In genomic region chr7:27185708-27186449, GRCh38 we compare ENCODE assay signal across 9 cellular contexts. TPM values are rescaled to one million over a fixed set of nuclear protein-coding genes. Genes with fewer than 3 reads are reported as not detected.
DNase-seq lines count a peak whose midpoint lies in the region; ATAC-seq and TF ChIP-seq lines count a peak whose summit lies in the region.
"Had no signal": no experiment of that assay in that cellular context is flagged by ENCODE, and none has a peak within 500 bp of the region (broad histone marks: within the 10 kb centered on the region; RNA-seq: fewer than 3 reads in every experiment).

No MANE protein-coding gene starts in this region.

- ATAC-seq in upper lobe of right lung (no peak), GM18520 (IDR thresholded peaks at IDR 0.05; ENCODE audit: unreplicated experiment) (no peak)
- ATAC-seq: Right ventricle myocardium inferior had no signal

- no peak overlapping the region for H3K4me3 ChIP-seq in upper lobe of right lung

- H3K9me3 Mint-ChIP-seq in activated naive CD4-positive, alpha-beta T cell treated with anti-CD3 and anti-CD28 coated beads, Interleukin-2, amount 10 ng/mL, durations not matched to agents 7 days and 5 days, result no peaks in the 10 kb centered on the region

- H3K27me3 Mint-ChIP-seq in activated naive CD4-positive, alpha-beta T cell treated with anti-CD3 and anti-CD28 coated beads, Interleukin-2, amount 10 ng/mL, durations not matched to agents 7 days and 5 days, result peaks cover 100% of the 10 kb centered on the region

- H3K36me3 Mint-ChIP-seq in activated naive CD4-positive, alpha-beta T cell treated with anti-CD3 and anti-CD28 coated beads, Interleukin-2, amount 10 ng/mL, durations not matched to agents 7 days and 5 days, result peaks cover 19% of the 10 kb centered on the region

- peak; percentile 26 for DNase-seq in activated T-cell treated with anti-CD3 and anti-CD28 coated beads, Interleukin-2, amount 50 U/mL, for 1 hour
- DNase-seq in activated T-cell treated with anti-CD3 and anti-CD28 coated beads for 4 hours, result no peak
- DNase-seq in activated naive CD4-positive, alpha-beta T cell treated with anti-CD3 and anti-CD28 coated beads, Interleukin-2, amount 10 ng/mL, durations not matched to agents 7 days and 5 days, result peak; percentile 20
- DNase-seq in mesenteric fat pad (ENCODE audit: low spot score), result peak; percentile 83
- DNase-seq in upper lobe of right lung, result peak; percentile 31
- no peak for DNase-seq in NCI-H524 (lab: John Stamatoyannopoulos, UW)
- DNase-seq in cortex of kidney (lab: John Stamatoyannopoulos, UW), result no peak

- H3K27me3 ChIP-seq in upper lobe of right lung, result peaks cover 100% of the 10 kb centered on the region

- CTCF ChIA-PET in activated naive CD4-positive, alpha-beta T cell treated with anti-CD3 and anti-CD28 coated beads, Interleukin-2, amount 10 ng/mL, durations not matched to agents 7 days and 5 days (lab: Charles Lee), result interaction anchor here (2.7 kb wide), 1 partner anchor 10 kb away, joined by 11 read pairs; no protein-coding TSS in a partner anchor

- H3K27ac ChIP-seq in upper lobe of right lung, result no peak overlapping the region

- H3K9me3 ChIP-seq in upper lobe of right lung, result no peaks in the 10 kb centered on the region

- no peaks in the 10 kb centered on the region for H3K36me3 ChIP-seq in upper lobe of right lung

- H3K4me1 ChIP-seq in upper lobe of right lung, result peaks cover 41% of the 10 kb centered on the region

- H3K4me1 Mint-ChIP-seq in activated naive CD4-positive, alpha-beta T cell treated with anti-CD3 and anti-CD28 coated beads, Interleukin-2, amount 10 ng/mL, durations not matched to agents 7 days and 5 days, result peaks cover 42% of the 10 kb centered on the region

- intact Hi-C loops in upper lobe of right lung (cut with DNase I), result no loop called here

- TF ChIP-seq CTCF in upper lobe of right lung (IDR thresholded peaks at IDR 0.05), result no peak

- H3K4me3 Mint-ChIP-seq in activated naive CD4-positive, alpha-beta T cell treated with anti-CD3 and anti-CD28 coated beads, Interleukin-2, amount 10 ng/mL, durations not matched to agents 7 days and 5 days, result peak overlapping the region; percentile 51

- H3K27ac Mint-ChIP-seq in activated naive CD4-positive, alpha-beta T cell treated with anti-CD3 and anti-CD28 coated beads, Interleukin-2, amount 10 ng/mL, durations not matched to agents 7 days and 5 days, result peak overlapping the region; percentile 86

RNA-seq across cellular contexts. Expression of gene HOXA11, which starts 0.8 kb away (rescaled TPM):
- 6.1 TPM for total RNA-seq in mesenteric fat pad
- not detected for total RNA-seq in upper lobe of right lung
- total RNA-seq: Right ventricle myocardium inferior had no signal

RNA-seq across cellular contexts. Expression of gene HOXA10, which starts 11.8 kb away (rescaled TPM):
- total RNA-seq in mesenteric fat pad (19.7 TPM), upper lobe of right lung (0.38 TPM)
- total RNA-seq: Right ventricle myocardium inferior had no signal

RNA-seq across cellular contexts. Expression of gene HOXA13, which starts 14.0 kb away (rescaled TPM):
- total RNA-seq in mesenteric fat pad (1.9 TPM), upper lobe of right lung (not detected)
- total RNA-seq: Right ventricle myocardium inferior had no signal

RNA-seq across cellular contexts. Expression of gene HOXA9, which starts 20.5 kb away (rescaled TPM):
- total RNA-seq in mesenteric fat pad (10.4 TPM), upper lobe of right lung (1.2 TPM)
- total RNA-seq: Right ventricle myocardium inferior had no signal

RNA-seq across cellular contexts. Expression of gene HOXA7, which starts 29.4 kb away (rescaled TPM):
- total RNA-seq in mesenteric fat pad (7.5 TPM), upper lobe of right lung (2.9 TPM)
- total RNA-seq: Right ventricle myocardium inferior had no signal

Comparison
In these comparisons a context has a peak if more than half of its experiments do, and no peak if none do; other contexts are left out.
1. DNase-seq: peak in activated T-cell treated with anti-CD3 and anti-CD28 coated beads, Interleukin-2, amount 50 U/mL, for 1 hour (single experiment), activated naive CD4-positive, alpha-beta T cell treated with anti-CD3 and anti-CD28 coated beads, Interleukin-2, amount 10 ng/mL, durations not matched to agents 7 days and 5 days (single experiment), mesenteric fat pad (single experiment) and upper lobe of right lung (single experiment); none in activated T-cell treated with anti-CD3 and anti-CD28 coated beads for 4 hours (single experiment), NCI-H524 (0 of 2) and cortex of kidney (single experiment).
2. RNA of gene HOXA10, which starts 11.8 kb away (total RNA-seq): 19.7 TPM in mesenteric fat pad (single experiment); 0.38 TPM in upper lobe of right lung (single experiment); every median in the first group is over 10 times any median in the second.